In the genomic region with DNA sequence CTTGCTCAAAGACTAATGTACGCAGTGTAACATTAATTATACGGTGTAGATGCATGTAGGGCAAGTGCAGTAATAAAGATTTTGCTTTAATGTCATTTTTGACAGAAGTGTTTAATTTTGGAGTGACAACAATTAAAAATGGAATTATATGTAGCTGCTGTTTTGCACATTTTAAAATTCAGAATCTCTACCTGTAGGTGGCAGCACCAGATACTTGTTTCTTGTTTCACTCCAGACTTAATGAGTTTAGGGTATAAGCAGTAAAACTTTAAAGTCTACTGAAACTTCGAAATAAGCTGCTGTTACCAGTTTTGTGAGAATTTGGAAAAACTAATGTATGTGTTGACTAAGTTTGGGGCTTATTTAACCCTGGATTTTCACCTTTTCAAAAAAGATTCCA, we compare ENCODE assay signal across 9 cellular contexts.
DNase-seq lines count a peak whose midpoint lies in the region; ATAC-seq, FAIRE-seq and TF ChIP-seq lines count a peak whose summit lies in the region.
"Had no signal": no experiment of that assay in that cellular context is flagged by ENCODE, and none has a peak within 500 bp of the region (broad histone marks: within the 10 kb centered on the region; RNA-seq: fewer than 3 reads in every experiment).

No MANE protein-coding gene starts in this region.

- H3K4me1 ChIP-seq in Panc1 (ENCODE audit: control insufficient read depth, insufficient read depth, low read length) = no peaks in the 10 kb centered on the region

- H3K36me3 Mint-ChIP-seq in CD14-positive monocyte = peaks cover 6 to 11% of the 10 kb centered on the region in 2 donors

- H3K27me3 ChIP-seq in Panc1 (ENCODE audit: control insufficient read depth, insufficient read depth, low read length) = no peaks in the 10 kb centered on the region

- no peak overlapping the region for H3K27ac ChIP-seq in Panc1 (ENCODE audit: low read length)

- no peaks in the 10 kb centered on the region; the same call in 1 of the 2 replicates for H3K36me3 ChIP-seq in Panc1 (ENCODE audit: control insufficient read depth, insufficient read depth, low read length)

- DNase-seq in CD14-positive monocyte (ENCODE audit: low spot score) (no peak), GM12892 (ENCODE audit: insufficient read length) (no peak), Panc1 (ENCODE audit: low read depth, low spot score) (no peak), erythroblast (lab: John Stamatoyannopoulos, UW) (peak; percentile 26 to 51), retinal pigment epithelial cell (ENCODE audit: low read depth) (peak; percentile 4), sciatic nerve (ENCODE audit: low spot score) (no peak), GM19240 (ENCODE audit: insufficient read length, low spot score) (no peak)

- intact Hi-C loops in CD14-positive monocyte (cut with micrococcal nuclease) (loop anchor here (10.0 kb wide), 1 partner anchor 306 kb away; no protein-coding TSS in a partner anchor), Panc1 (cut with micrococcal nuclease; ENCODE audit: unreplicated experiment) (loop anchor here (5.0 kb wide), 1 partner anchor 304 kb away; no protein-coding TSS in a partner anchor), sciatic nerve (cut with DNase I) (no loop called here)

- H3K4me3 ChIP-seq in Panc1 (ENCODE audit: low read depth in 2 of 2, low read length in 2 of 2) (no peak overlapping the region), retinal pigment epithelial cell (ENCODE audit: low read length) (no peak overlapping the region)

- TF ChIP-seq POLR2A in GM12892 (IDR thresholded peaks at IDR 0.05; ENCODE audit: low read depth, low read length) (no peak), erythroblast (IDR thresholded peaks at IDR 0.05; ENCODE audit: low read length) (no peak)

- CTCF ChIA-PET in Panc1 (lab: Charles Lee) = interaction anchor here (1.6 kb wide), 1 partner anchor 306 kb away, joined by 6 read pairs; no protein-coding TSS in a partner anchor

- TF ChIP-seq CTCF in CD14-positive monocyte (IDR thresholded peaks at IDR 0.05) = peak; percentile 61
- peak; percentile 44; the same call in 1 of the 2 replicates for TF ChIP-seq CTCF in Panc1 (IDR thresholded peaks at IDR 0.05)
- TF ChIP-seq CTCF in retinal pigment epithelial cell (conservative IDR thresholded peaks at IDR 0.05; ENCODE audit: low read depth, low read length) = peak; percentile 39

- in situ Hi-C loops in Panc1 (cut with HindIII; ENCODE audit: low pct_unique_long_range_greater_than_20kb, low sequenced_read_pairs) = no loop called here

- POLR2A ChIA-PET in Panc1 (lab: Charles Lee) = no interaction called here

- no peaks in the 10 kb centered on the region for H3K9me3 Mint-ChIP-seq in CD14-positive monocyte
- H3K9me3 Mint-ChIP-seq: IgD-negative memory B cell had no signal

- no TSS peak for BruUV-seq in Panc1 (replicated peaks; lab: Mats Ljungman, UMichigan)

- H3K4me3 Mint-ChIP-seq in CD14-positive monocyte = no peak overlapping the region
- H3K4me3 Mint-ChIP-seq: IgD-negative memory B cell had no signal

- H3K27me3 Mint-ChIP-seq in CD14-positive monocyte (ENCODE audit: low read depth in 3 of 3) = peaks cover 0 to 3% (median 0%) of the 10 kb centered on the region in 3 donors
- H3K27me3 Mint-ChIP-seq: IgD-negative memory B cell had no signal

- ATAC-seq in Panc1 = no peak
- no peak for ATAC-seq in sciatic nerve
- ATAC-seq in HG03521 (IDR thresholded peaks at IDR 0.05; ENCODE audit: unreplicated experiment) = no peak

- H3K27ac Mint-ChIP-seq in CD14-positive monocyte = no peak overlapping the region
- H3K27ac Mint-ChIP-seq: IgD-negative memory B cell had no signal

- FAIRE-seq in GM12892 (lab: Jason Lieb, UNC) = peak; percentile 84

- H3K4me1 Mint-ChIP-seq in CD14-positive monocyte = no peaks in the 10 kb centered on the region

- H3K9me3 ChIP-seq in Panc1 (ENCODE audit: control insufficient read depth, insufficient read depth, low read depth, low read length) = no peaks in the 10 kb centered on the region

Comparison
In these comparisons a context has a peak if more than half of its experiments do, and no peak if none do; other contexts are left out.
1. DNase-seq: peak in erythroblast (2 of 2) and retinal pigment epithelial cell (single experiment); none in CD14-positive monocyte (single experiment), GM12892 (single experiment), Panc1 (single experiment), sciatic nerve (single experiment) and GM19240 (single experiment).
2. Peak in every context shown above with its lines, with median percentiles within 50 percentile points of each other: CTCF ChIP-seq.